ENCODE assay signal across 9 cellular contexts in the genomic region with DNA sequence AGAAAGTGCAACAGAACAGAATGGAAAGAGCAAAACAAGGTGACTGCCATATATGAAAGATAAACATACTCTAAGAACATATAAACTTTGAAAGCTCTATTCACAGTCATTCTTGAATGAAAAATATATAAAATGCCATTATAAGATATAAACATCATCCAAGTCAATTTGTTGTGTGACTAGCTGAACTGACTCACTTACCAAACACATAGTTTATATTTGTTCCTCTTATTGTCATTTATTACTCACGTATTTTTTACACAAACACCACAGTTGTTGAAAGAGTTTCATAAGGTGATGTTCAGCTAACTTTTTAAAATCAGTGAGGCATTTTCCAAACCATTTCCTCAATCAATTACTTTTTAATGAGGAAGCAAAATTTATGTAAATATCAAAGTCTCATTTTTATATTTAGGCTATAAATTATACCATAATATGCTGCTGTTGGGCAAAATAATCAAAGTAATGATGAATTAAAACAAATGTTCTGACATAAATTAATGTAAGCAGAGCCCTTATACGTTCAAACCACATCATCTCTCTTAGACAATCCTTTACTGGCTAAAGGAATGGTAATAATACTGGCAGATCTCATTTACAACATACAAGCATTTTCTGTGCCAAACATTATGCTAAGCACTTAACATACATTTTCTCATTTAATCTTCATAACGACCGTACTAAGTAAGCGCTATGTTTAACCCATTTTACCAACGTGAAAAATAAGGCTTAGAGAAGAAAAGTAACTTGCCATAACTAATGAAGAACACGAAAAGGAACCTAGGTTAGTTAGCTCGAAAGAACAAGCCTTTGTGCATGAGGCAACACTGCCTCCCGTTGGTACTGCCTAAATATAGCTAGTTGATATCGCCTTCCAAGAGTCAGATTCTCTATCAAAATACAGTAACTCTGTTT. TPM values are rescaled to one million over a fixed set of nuclear protein-coding genes. Genes with fewer than 3 reads are reported as not detected.
DNase-seq lines count a peak whose midpoint lies in the region; ATAC-seq, FAIRE-seq and TF ChIP-seq lines count a peak whose summit lies in the region.
"Had no signal": no experiment of that assay in that cellular context is flagged by ENCODE, and none has a peak within 500 bp of the region (broad histone marks: within the 10 kb centered on the region; RNA-seq: fewer than 3 reads in every experiment).

No MANE protein-coding gene starts in this region.

- H3K36me3 ChIP-seq in small intestine (ENCODE audit: control insufficient read depth in 2 of 2, insufficient read depth in 2 of 2, low read length in 2 of 2), result no peaks in the 10 kb centered on the region
- H3K36me3 ChIP-seq: neutrophil had no signal

- ATAC-seq in GM18508 (IDR thresholded peaks at IDR 0.05; ENCODE audit: insufficient read depth, unreplicated experiment) (peak; percentile 88), HG02938 (IDR thresholded peaks at IDR 0.05; ENCODE audit: unreplicated experiment) (peak; percentile 81)

- H3K27me3 ChIP-seq in small intestine (ENCODE audit: control insufficient read depth in 2 of 2, insufficient read depth in 2 of 2, low read length in 2 of 2), result no peaks in the 10 kb centered on the region
- H3K27me3 ChIP-seq: neutrophil had no signal

- no peak overlapping the region for H3K27ac ChIP-seq in small intestine (ENCODE audit: low read depth in 1 of 2, low read length in 1 of 2)
- H3K27ac ChIP-seq: neutrophil had no signal

- DNase-seq in AG09309 (ENCODE audit: low read depth), result no peak
- DNase-seq in NCI-H526 (lab: John Stamatoyannopoulos, UW), result peak; percentile 13 to 64
- peak; percentile 65 for DNase-seq in activated T-cell treated with anti-CD3 and anti-CD28 coated beads, Interleukin-2, amount 50 U/mL, for 24 hours
- DNase-seq in frontal cortex (ENCODE audit: low spot score in 2 of 2), result no peak
- DNase-seq in small intestine, result peak; percentile 51
- DNase-seq in NCI-H1436 treated with DMSO at 0.1 percent for 48 hours (lab: John Stamatoyannopoulos, UW), result no peak

- H3K27ac Mint-ChIP-seq in activated T-cell treated with anti-CD3 and anti-CD28 coated beads, Interleukin-2, amount 50 U/mL, for 24 hours, result peak overlapping the region; percentile 88

- peak overlapping the region; percentile 60 for H3K4me3 Mint-ChIP-seq in activated T-cell treated with anti-CD3 and anti-CD28 coated beads, Interleukin-2, amount 50 U/mL, for 24 hours

- no peaks in the 10 kb centered on the region for H3K9me3 ChIP-seq in small intestine (ENCODE audit: control insufficient read depth, low read depth)
- H3K9me3 ChIP-seq: neutrophil had no signal

- H3K4me3 ChIP-seq in AG09309 (ENCODE audit: control insufficient read depth, low read depth, low read length) (no peak overlapping the region), small intestine (ENCODE audit: low read depth in 1 of 2, low read length in 2 of 2) (no peak overlapping the region)

- H3K4me1 Mint-ChIP-seq in activated T-cell treated with anti-CD3 and anti-CD28 coated beads, Interleukin-2, amount 50 U/mL, for 24 hours (ENCODE audit: low read depth), result peaks cover 71% of the 10 kb centered on the region

- H3K4me1 ChIP-seq in small intestine (ENCODE audit: control insufficient read depth in 2 of 2, insufficient read depth in 1 of 2, low read depth in 1 of 2, low read length in 1 of 2), result no peaks in the 10 kb centered on the region

- no peaks in the 10 kb centered on the region for H3K9me3 Mint-ChIP-seq in activated T-cell treated with anti-CD3 and anti-CD28 coated beads, Interleukin-2, amount 50 U/mL, for 24 hours

- peaks cover 76% of the 10 kb centered on the region for H3K36me3 Mint-ChIP-seq in activated T-cell treated with anti-CD3 and anti-CD28 coated beads, Interleukin-2, amount 50 U/mL, for 24 hours (ENCODE audit: low read depth)

- 34 to 41% (median 36%) methylated on average over 10 of the region's 10 CpGs for WGBS in small intestine, 3 donors

- FAIRE-seq in frontal cortex (lab: Jason Lieb, UNC) (peak; percentile 15), small intestine (lab: Jason Lieb, UNC) (no peak)

- no peaks in the 10 kb centered on the region for H3K27me3 Mint-ChIP-seq in activated T-cell treated with anti-CD3 and anti-CD28 coated beads, Interleukin-2, amount 50 U/mL, for 24 hours

- TF ChIP-seq CTCF in AG09309 (IDR thresholded peaks at IDR 0.05; ENCODE audit: control insufficient read depth, insufficient read depth, low read depth, low read length, missing control alignments), result peak; percentile 73

RNA-seq across cellular contexts. Expression of gene LRRN3, which starts 7.3 kb away (rescaled TPM):
- total RNA-seq in frontal cortex, result 153 TPM
- under 1 TPM in 2 of 3 donors, not detected in 1; 0.27 to 0.72 TPM for polyA plus RNA-seq in small intestine

Comparison
In these comparisons a context has a peak if more than half of its experiments do, and no peak if none do; other contexts are left out.
1. DNase-seq: peak in NCI-H526 (2 of 2), activated T-cell treated with anti-CD3 and anti-CD28 coated beads, Interleukin-2, amount 50 U/mL, for 24 hours (single experiment) and small intestine (single experiment); none in AG09309 (single experiment), frontal cortex (0 of 2) and NCI-H1436 treated with DMSO at 0.1 percent for 48 hours (single experiment).